13 cellular contexts compared by ENCODE assay signal in the genomic region with DNA sequence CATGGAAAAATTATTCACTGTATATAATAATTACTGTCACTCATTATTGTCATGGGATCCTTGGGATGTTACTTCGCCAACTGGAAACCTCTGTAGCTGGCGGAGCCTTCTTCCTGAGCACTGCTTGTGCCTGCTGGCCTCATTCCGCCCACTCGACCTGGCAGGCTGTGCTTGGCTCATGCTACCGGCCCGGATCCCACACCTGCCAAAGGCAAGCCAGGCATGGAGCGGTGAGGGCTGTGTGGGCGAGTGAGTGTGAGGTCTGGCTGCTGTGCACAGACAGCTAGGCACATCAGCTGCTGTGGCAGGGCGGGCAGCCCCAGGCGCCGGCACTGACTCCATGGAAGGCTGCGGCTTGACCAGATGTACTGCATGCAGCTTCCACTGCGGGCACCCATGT.
"Had no signal": no experiment of that assay in that cellular context is flagged by ENCODE, and none has a peak within 500 bp of the region (broad histone marks: within the 10 kb centered on the region; RNA-seq: fewer than 3 reads in every experiment).

No MANE protein-coding gene starts in this region.

- H3K27ac Mint-ChIP-seq: natural killer cell treated with Interleukin-12 subunit alpha and Interleukin-12 subunit beta and Interleukin-15 and Interleukin-18, amount 100 ng/mL, for 72 hours had no signal

- H3K27me3 Mint-ChIP-seq: activated naive CD4-positive, alpha-beta T cell treated with anti-CD3 and anti-CD28 coated beads, Interleukin-2, amount 50 U/mL, for 24 hours; central memory CD8-positive, alpha-beta T cell; natural killer cell treated with Interleukin-12 subunit alpha and Interleukin-12 subunit beta and Interleukin-15 and Interleukin-18, amount 100 ng/mL, for 72 hours had no signal

- H3K9me3 ChIP-seq: left ventricle myocardium inferior had no signal

- H3K27me3 ChIP-seq: hepatocyte had no signal

- H3K36me3 Mint-ChIP-seq: natural killer cell treated with Interleukin-12 subunit alpha and Interleukin-12 subunit beta and Interleukin-15 and Interleukin-18, amount 100 ng/mL, for 72 hours had no signal

- H3K4me3 ChIP-seq: hepatocyte, left ventricle myocardium inferior had no signal

- H3K9me3 Mint-ChIP-seq: activated naive CD4-positive, alpha-beta T cell treated with anti-CD3 and anti-CD28 coated beads, Interleukin-2, amount 50 U/mL, for 24 hours; central memory CD8-positive, alpha-beta T cell; natural killer cell treated with Interleukin-12 subunit alpha and Interleukin-12 subunit beta and Interleukin-15 and Interleukin-18, amount 100 ng/mL, for 72 hours had no signal

- H3K36me3 ChIP-seq: left ventricle myocardium inferior had no signal

- DNase-seq: activated CD4-positive, alpha-beta T cell treated with anti-CD3 and anti-CD28 coated beads, Interleukin-2, amount 50 U/mL, for 4 hours; activated effector memory CD4-positive, alpha-beta T cell treated with Interleukin-2 at 50 U/mL for 16 hours; activated T-cell treated with anti-CD3 and anti-CD28 coated beads, Interleukin-2, amount 50 U/mL, for 1 hour; amniotic stem cell; dermis blood vessel endothelial cell; islet precursor cell; left ventricle myocardium inferior; stimulated activated CD4-positive, alpha-beta T cell treated with anti-CD3 and anti-CD28 coated beads, Interleukin-12 subunit alpha, Interleukin-12 subunit beta, amount 100 ng/mL, for 4 hours; stimulated activated CD4-positive, alpha-beta T cell treated with anti-CD3 and anti-CD28 coated beads, Interleukin-2, amount 100 ng/mL, for 24 hours had no signal

- H3K4me3 Mint-ChIP-seq: activated naive CD4-positive, alpha-beta T cell treated with anti-CD3 and anti-CD28 coated beads, Interleukin-2, amount 50 U/mL, for 24 hours; central memory CD8-positive, alpha-beta T cell; natural killer cell treated with Interleukin-12 subunit alpha and Interleukin-12 subunit beta and Interleukin-15 and Interleukin-18, amount 100 ng/mL, for 72 hours had no signal
